In the genomic region with DNA sequence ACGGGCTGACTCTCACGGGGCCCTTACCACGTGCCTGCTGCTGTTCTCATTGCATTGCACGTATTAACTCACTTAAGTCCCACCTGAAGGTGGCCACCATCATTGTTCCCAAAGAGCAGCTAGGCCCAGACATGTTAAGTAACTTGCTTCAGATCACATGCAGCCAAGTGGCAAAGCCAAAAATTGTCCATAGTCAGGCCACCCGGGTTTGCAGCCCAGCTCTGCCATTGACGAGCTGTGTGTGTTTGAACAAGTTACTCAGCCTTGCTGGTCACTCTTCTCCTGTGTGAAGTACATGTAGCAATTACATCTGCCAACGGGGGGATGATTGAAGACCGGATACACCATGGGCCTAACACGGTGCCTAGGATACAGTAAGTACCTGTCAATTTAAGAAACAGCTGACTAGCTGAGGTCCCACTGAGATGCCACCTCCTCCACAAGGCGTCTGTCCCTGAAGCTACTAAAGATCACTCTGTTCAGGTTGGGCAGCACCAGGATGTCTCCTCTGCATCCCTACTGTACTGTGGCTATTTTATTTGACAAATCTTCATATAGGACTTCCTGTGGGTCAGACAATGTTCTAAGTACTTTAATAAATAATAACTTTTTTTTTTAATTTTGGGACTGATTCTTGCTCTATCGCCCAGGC, we compare ENCODE assay signal across 23 cellular contexts.
DNase-seq lines count a peak whose midpoint lies in the region; ATAC-seq, FAIRE-seq and TF ChIP-seq lines count a peak whose summit lies in the region.
"Had no signal": no experiment of that assay in that cellular context is flagged by ENCODE, and none has a peak within 500 bp of the region (broad histone marks: within the 10 kb centered on the region; RNA-seq: fewer than 3 reads in every experiment).

No MANE protein-coding gene starts in this region.

- intact Hi-C loops in spleen (cut with DNase I; ENCODE audit: low total_unique reads), result no loop called here

- H3K9me3 ChIP-seq in H1 (ENCODE audit: insufficient read depth in 2 of 2, low read depth in 1 of 2, low read length in 1 of 2) (no peaks in the 10 kb centered on the region), spleen (no peaks in the 10 kb centered on the region)
- H3K9me3 ChIP-seq: BLaER1, Caco-2, HAP-1 had no signal

- peaks cover 4% of the 10 kb centered on the region; the same call in 1 of the 2 replicates for H3K23me2 ChIP-seq in H1 (ENCODE audit: low read depth, low read length)

- H2BK120ac ChIP-seq in H1 (replicated peaks; ENCODE audit: low read depth, low read length), result no peak overlapping the region

- no peak overlapping the region for H3K14ac ChIP-seq in H1 (ENCODE audit: insufficient read length)

- TF ChIP-seq POLR2A in H1 (IDR thresholded peaks at IDR 0.05; ENCODE audit: control extremely low read depth in 1 of 2, low read depth in 2 of 2, low read length in 2 of 2), result no peak
- TF ChIP-seq POLR2A in spleen (IDR thresholded peaks at IDR 0.05), result no peak

- TF ChIP-seq CTCF in H1 (IDR thresholded peaks at IDR 0.05; ENCODE audit: control extremely low read depth in 1 of 3, insufficient read depth in 1 of 3, low read depth in 1 of 3, low read length in 3 of 3) (no peak), spleen (IDR thresholded peaks at IDR 0.05 in 8 of 11, conservative IDR thresholded peaks at IDR 0.05 in 3 of 11) (no peak)

- H3K4me1 ChIP-seq in H1 (replicated peaks in 1 of 4; ENCODE audit: control insufficient read depth in 3 of 4, insufficient read depth in 4 of 4, low read length in 3 of 4), result no peaks in the 10 kb centered on the region
- H3K4me1 ChIP-seq in spleen, result peaks cover 0 to 6% (median 2%) of the 10 kb centered on the region in 6 donors
- H3K4me1 ChIP-seq: HAP-1 had no signal

- POLR2A ChIA-PET in H1 (lab: Charles Lee; ENCODE audit: partially characterized antibody), result no interaction called here

- TF ChIP-seq RAD21 in H1 (IDR thresholded peaks at IDR 0.05 in 1 of 2, conservative IDR thresholded peaks at IDR 0.05 in 1 of 2; ENCODE audit: low read depth in 2 of 2, low read length in 2 of 2), result no peak

- DNase-seq in activated effector memory CD4-positive, alpha-beta T cell treated with anti-CD3 and anti-CD28 coated beads, Interleukin-2, amount 50 U/mL, for 16 hours, result peak; percentile 14
- no peak for DNase-seq in activated effector memory CD4-positive, alpha-beta T cell treated with Interleukin-2 at 50 U/mL for 16 hours
- DNase-seq in SK-N-DZ (ENCODE audit: low spot score), result peak; percentile 96
- DNase-seq in H1 (ENCODE audit: low read depth in 1 of 2, low spot score in 2 of 2), result no peak
- peak; percentile 37 for DNase-seq in spleen
- no peak for DNase-seq in activated CD4-positive, alpha-beta T cell treated with anti-CD3 and anti-CD28 coated beads, Interleukin-2, amount 50 U/mL, for 4 hours
- DNase-seq: Caco-2; CD4-positive, CD25-positive, alpha-beta regulatory T cell; CD8-positive, alpha-beta T cell; DMS 273 treated with DMSO at 0.1 percent for 48 hours; DMS79; EL; GDM1; HFFc6 had no signal

- no peak overlapping the region for H2BK5ac ChIP-seq in H1 (ENCODE audit: low read depth, low read length)

- H3K23ac ChIP-seq in H1 (ENCODE audit: insufficient read length), result no peak overlapping the region

- no peak for TF ChIP-seq EP300 in H1 (IDR thresholded peaks at IDR 0.05; ENCODE audit: borderline replicate concordance in 1 of 2, low read depth in 2 of 2, low read length in 2 of 2)

- H3K27ac ChIP-seq in H1 (ENCODE audit: low read depth, low read length) (no peak overlapping the region), spleen (no peak overlapping the region)
- H3K27ac ChIP-seq: 22Rv1, BLaER1, C4-2B had no signal

- H3K56ac ChIP-seq in H1 (replicated peaks; ENCODE audit: insufficient read length, low read depth, low read length), result no peak overlapping the region

- ATAC-seq in GM18519 (IDR thresholded peaks at IDR 0.05; ENCODE audit: low FRiP score, unreplicated experiment), result no peak
- ATAC-seq: CD8-positive, alpha-beta T cell; GM12878; GM23338 had no signal

- H3K27me3 ChIP-seq in H1 (replicated peaks in 1 of 4; ENCODE audit: control insufficient read depth in 3 of 4, extremely low read depth in 1 of 4, insufficient read depth in 3 of 4, low read length in 3 of 4) (no peaks in the 10 kb centered on the region; a peak in 1 of 7 replicates), spleen (replicated peaks in 1 of 7) (peaks cover 0 to 19% (median 0%) of the 10 kb centered on the region in 7 donors)
- H3K27me3 ChIP-seq: BLaER1 had no signal

- no peak overlapping the region for H2AFZ ChIP-seq in H1 (ENCODE audit: low read length)
- H2AFZ ChIP-seq: GM23338 had no signal

- no peak overlapping the region for H3K4ac ChIP-seq in H1 (replicated peaks; ENCODE audit: insufficient read length, low read depth, low read length)

- no peak overlapping the region for H2BK12ac ChIP-seq in H1 (ENCODE audit: low read depth, low read length)

- no peak overlapping the region for H2BK20ac ChIP-seq in H1 (ENCODE audit: low read length)

- H3K18ac ChIP-seq in H1 (ENCODE audit: extremely low read depth, low read length), result no peak overlapping the region

- H3K4me3 ChIP-seq in H1 (ENCODE audit: extremely low read depth in 1 of 4, insufficient read depth in 2 of 4, low read depth in 3 of 4, low read length in 4 of 4) (no peak overlapping the region), spleen (no peak overlapping the region)
- H3K4me3 ChIP-seq: BLaER1, GM12878, GM23338, HAP-1 had no signal

- H3K4me2 ChIP-seq in H1 (ENCODE audit: insufficient read depth in 1 of 2, low read depth in 2 of 2, low read length in 2 of 2), result no peak overlapping the region
- H3K4me2 ChIP-seq: BLaER1, GM23338 had no signal

- H3K79me2 ChIP-seq in H1 (ENCODE audit: control insufficient read depth in 1 of 2, insufficient read depth in 2 of 2, low read length in 2 of 2), result no peaks in the 10 kb centered on the region

- H4K91ac ChIP-seq in H1 (replicated peaks; ENCODE audit: insufficient read length, low read length), result no peak overlapping the region

- CTCF ChIA-PET in H1 (lab: Charles Lee; ENCODE audit: partially characterized antibody), result interaction anchor here (3.4 kb wide), 1 partner anchor 11 kb away, joined by 19 read pairs; no protein-coding TSS in a partner anchor

- no peak for FAIRE-seq in H1 (lab: Jason Lieb, UNC)
- FAIRE-seq: A204.1, GM12878, H54 had no signal

- no peak overlapping the region for H3K9ac ChIP-seq in H1 (replicated peaks in 1 of 4; ENCODE audit: extremely low read depth in 1 of 4, low read depth in 3 of 4, low read length in 3 of 4)
- H3K9ac ChIP-seq: BLaER1 had no signal

- H3K36me3 ChIP-seq in H1 (ENCODE audit: control insufficient read depth in 2 of 4, insufficient read depth in 4 of 4, low read length in 3 of 4) (no peaks in the 10 kb centered on the region), spleen (no peaks in the 10 kb centered on the region)
- H3K36me3 ChIP-seq: BLaER1, HAP-1 had no signal

- H3K79me1 ChIP-seq in H1 (ENCODE audit: low read depth, low read length), result no peaks in the 10 kb centered on the region

- no peaks in the 10 kb centered on the region for H4K20me1 ChIP-seq in H1 (replicated peaks in 1 of 2; ENCODE audit: control insufficient read depth in 1 of 2, insufficient read depth in 2 of 2, low read length in 2 of 2)
- H4K20me1 ChIP-seq: BLaER1 had no signal

- no peak overlapping the region for H4K5ac ChIP-seq in H1 (ENCODE audit: insufficient read length, low read depth, low read length)

- WGBS in H1 (ENCODE audit: extremely low coverage in 1 of 2, insufficient coverage in 1 of 2, insufficient read length in 1 of 2, insufficient replicate concordance in 2 of 2, low coverage in 1 of 2, low lambda C conversion rate in 2 of 2, missing lambda C conversion rate in 1 of 2), 2 experiments, result 92% methylated on average over 11 of the region's 11 CpGs; no CpG with 5 or more reads in 1 of the 2 experiments
- 84 to 90% (median 89%) methylated on average over 11 of the region's 11 CpGs for WGBS in spleen, 5 donors

- H2BK15ac ChIP-seq in H1 (ENCODE audit: low read length), result no peak overlapping the region

- H4K8ac ChIP-seq in H1 (ENCODE audit: extremely low read depth, insufficient read depth, low read length), result no peak overlapping the region

- H2AK5ac ChIP-seq in H1 (ENCODE audit: low read depth, low read length), result no peak overlapping the region

TF ChIP-seq in H1, 55 proteins besides CTCF, POLR2A, EP300 and RAD21:
- no peak for TF ChIP-seq CEBPB (IDR thresholded peaks at IDR 0.05; ENCODE audit: low read depth, low read length)
- no peak for TF ChIP-seq JUN (IDR thresholded peaks at IDR 0.05; ENCODE audit: low read depth, low read length)
- no peak for TF ChIP-seq KDM4A (IDR thresholded peaks at IDR 0.05; ENCODE audit: low read depth, low read length, severe bottlenecking)
- 0 out of 2 replicates have a peak, but pooled peaks have one; percentile 17 for TF ChIP-seq KDM1A (IDR thresholded peaks at IDR 0.05; ENCODE audit: borderline replicate concordance, low read length)

Comparison
In these comparisons a context has a peak if more than half of its experiments do, and no peak if none do; other contexts are left out.
1. DNase-seq: peak in activated effector memory CD4-positive, alpha-beta T cell treated with anti-CD3 and anti-CD28 coated beads, Interleukin-2, amount 50 U/mL, for 16 hours (single experiment), SK-N-DZ (single experiment) and spleen (single experiment); none in activated effector memory CD4-positive, alpha-beta T cell treated with Interleukin-2 at 50 U/mL for 16 hours (single experiment), H1 (0 of 2) and activated CD4-positive, alpha-beta T cell treated with anti-CD3 and anti-CD28 coated beads, Interleukin-2, amount 50 U/mL, for 4 hours (0 of 2).